ENCODE assay signal across 8 cellular contexts in the genomic region with DNA sequence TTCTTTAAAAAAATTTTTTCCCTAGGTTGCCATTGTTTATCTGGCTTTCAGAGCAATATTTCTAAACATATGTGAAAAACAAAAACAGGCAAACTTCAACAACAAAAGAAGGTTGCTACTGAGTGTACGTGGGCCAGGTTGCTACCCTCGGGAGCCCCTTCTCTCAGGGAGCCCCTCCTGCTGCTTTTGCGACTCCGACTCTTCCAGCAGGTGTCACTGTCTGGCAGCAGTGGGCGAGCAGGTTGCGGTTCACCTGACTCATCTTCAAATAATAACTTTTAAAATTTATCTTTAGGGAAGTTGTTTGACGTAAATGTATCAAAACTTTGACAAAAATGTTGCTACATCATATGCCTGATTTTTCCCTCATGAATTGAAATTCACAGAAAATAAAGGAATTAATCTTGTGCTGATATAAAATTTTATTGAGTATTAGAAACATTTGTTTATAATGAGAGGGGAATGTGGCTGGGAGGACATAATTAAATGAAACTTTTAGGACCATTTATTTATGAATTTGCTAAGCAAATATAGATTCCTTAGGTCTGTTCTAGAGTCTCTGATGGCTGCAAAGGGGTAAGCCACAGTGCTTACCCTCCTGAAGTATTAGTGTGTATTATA.
DNase-seq lines count a peak whose midpoint lies in the region; ATAC-seq and TF ChIP-seq lines count a peak whose summit lies in the region.

No MANE protein-coding gene starts in this region.

- H3K27me3 ChIP-seq in heart left ventricle (no peaks in the 10 kb centered on the region), neuronal stem cell (ENCODE audit: control insufficient read depth in 3 of 3, insufficient read depth in 3 of 3, low read depth in 1 of 3, low read length in 3 of 3) (no peaks in the 10 kb centered on the region)

- H3K4me1 Mint-ChIP-seq in endothelial cell (ENCODE audit: unreplicated experiment): peaks cover 8% of the 10 kb centered on the region
- H3K4me1 Mint-ChIP-seq in progenitor cell of endocrine pancreas (ENCODE audit: low read depth): peaks cover 3% of the 10 kb centered on the region

- H3K4ac ChIP-seq in neuronal stem cell (ENCODE audit: low read length): no peak overlapping the region

- DNase-seq in heart left ventricle (no peak), cardiac septum (ENCODE audit: low spot score) (no peak), SW480 (ENCODE audit: low spot score) (peak; percentile 9), endothelial cell (ENCODE audit: low spot score) (peak; percentile 56), progenitor cell of endocrine pancreas (ENCODE audit: low spot score, unreplicated experiment) (peak; percentile 43), neuronal stem cell (ENCODE audit: low spot score) (no peak)

- H2BK15ac ChIP-seq in neuronal stem cell (ENCODE audit: low read length): no peak overlapping the region

- H3K9ac ChIP-seq in neuronal stem cell (ENCODE audit: low read depth, low read length, poor library complexity): no peak overlapping the region

- peak in 8 of 12 donors; percentile 23 to 40 (median 31) for TF ChIP-seq CTCF in heart left ventricle (IDR thresholded peaks at IDR 0.05)
- TF ChIP-seq CTCF in endothelial cell (IDR thresholded peaks at IDR 0.05; ENCODE audit: unreplicated experiment): peak; percentile 66
- TF ChIP-seq CTCF in progenitor cell of endocrine pancreas (IDR thresholded peaks at IDR 0.05; ENCODE audit: unreplicated experiment): peak; percentile 88

- H3K9me3 Mint-ChIP-seq in endothelial cell (ENCODE audit: unreplicated experiment) (no peaks in the 10 kb centered on the region), progenitor cell of endocrine pancreas (ENCODE audit: low read depth) (peaks cover 5% of the 10 kb centered on the region)

- no peak overlapping the region for H3K27ac ChIP-seq in heart left ventricle
- no peak overlapping the region for H3K27ac ChIP-seq in neuronal stem cell (replicated peaks; ENCODE audit: low read length)

- no peak overlapping the region for H4K91ac ChIP-seq in neuronal stem cell (ENCODE audit: low read depth, low read length, poor library complexity)

- no peak overlapping the region for H2BK5ac ChIP-seq in neuronal stem cell (ENCODE audit: low read length)

- H4K8ac ChIP-seq in neuronal stem cell (ENCODE audit: low read depth, low read length): no peak overlapping the region

- H3K36me3 Mint-ChIP-seq in endothelial cell (ENCODE audit: low read depth, unreplicated experiment) (no peaks in the 10 kb centered on the region), progenitor cell of endocrine pancreas (ENCODE audit: insufficient read depth) (peaks cover 7% of the 10 kb centered on the region)

- H3K4me2 ChIP-seq in neuronal stem cell (ENCODE audit: insufficient read depth, low read length, poor library complexity, severe bottlenecking): no peak overlapping the region

- H3K36me3 ChIP-seq in heart left ventricle (peaks cover 0 to 28% (median 0%) of the 10 kb centered on the region in 9 donors), neuronal stem cell (replicated peaks in 1 of 2; ENCODE audit: control insufficient read depth in 2 of 2, insufficient read depth in 2 of 2, low read length in 2 of 2) (peaks cover 2% of the 10 kb centered on the region in 2 donors)

- ATAC-seq in heart left ventricle (no peak), HG03432 (IDR thresholded peaks at IDR 0.05; ENCODE audit: unreplicated experiment) (no peak), HG03139 (IDR thresholded peaks at IDR 0.05; ENCODE audit: unreplicated experiment) (no peak)

- no peak overlapping the region for H3K23ac ChIP-seq in neuronal stem cell (ENCODE audit: low read depth, low read length, poor library complexity)

- H3K79me1 ChIP-seq in neuronal stem cell (ENCODE audit: low read depth, low read length): no peaks in the 10 kb centered on the region

- H3K9me3 ChIP-seq in heart left ventricle (no peaks in the 10 kb centered on the region), neuronal stem cell (replicated peaks in 1 of 2; ENCODE audit: control insufficient read depth in 2 of 2, insufficient read depth in 1 of 2, low read depth in 1 of 2, low read length in 2 of 2) (no peaks in the 10 kb centered on the region)

- no peak overlapping the region for H2AFZ ChIP-seq in neuronal stem cell (ENCODE audit: low read length)

- TF ChIP-seq POLR2A in heart left ventricle (IDR thresholded peaks at IDR 0.05): no peak

- no peak overlapping the region for H3K18ac ChIP-seq in neuronal stem cell (ENCODE audit: low read length)

- H3K4me1 ChIP-seq in heart left ventricle (peaks cover 0 to 6% (median 0%) of the 10 kb centered on the region in 12 donors), neuronal stem cell (ENCODE audit: control insufficient read depth in 2 of 2, insufficient read depth in 1 of 2, low read depth in 1 of 2, low read length in 2 of 2) (peaks cover 0 to 7% of the 10 kb centered on the region in 2 donors)

- H3K27me3 Mint-ChIP-seq in endothelial cell (ENCODE audit: unreplicated experiment) (peaks cover 3% of the 10 kb centered on the region), progenitor cell of endocrine pancreas (no peaks in the 10 kb centered on the region)

- H3K4me3 Mint-ChIP-seq in endothelial cell (ENCODE audit: unreplicated experiment) (no peak overlapping the region), progenitor cell of endocrine pancreas (ENCODE audit: low read depth) (no peak overlapping the region)

- intact Hi-C loops in heart left ventricle (cut with DNase I): loop anchor here in 3 of 10 donors (10.0 kb wide), 1 partner anchor 454 kb away; no protein-coding TSS in a partner anchor
- intact Hi-C loops in cardiac septum (cut with DNase I): loop anchor here (10.0 kb wide), 1 partner anchor 454 kb away; no protein-coding TSS in a partner anchor

- H3K14ac ChIP-seq in neuronal stem cell (ENCODE audit: low read length): no peak overlapping the region

- WGBS in heart left ventricle, 4 donors: 66 to 73% (median 70%) methylated on average over 7 of the region's 7 CpGs
- no CpG with 5 or more reads among the region's 7 CpGs for WGBS in neuronal stem cell (ENCODE audit: extremely low coverage in 2 of 2, insufficient read length in 2 of 2, insufficient replicate concordance in 1 of 2), 2 donors

- H3K27ac Mint-ChIP-seq in endothelial cell (ENCODE audit: unreplicated experiment) (no peak overlapping the region), progenitor cell of endocrine pancreas (no peak overlapping the region)

- H2BK12ac ChIP-seq in neuronal stem cell (ENCODE audit: low read length): no peak overlapping the region

- H2AK5ac ChIP-seq in neuronal stem cell (ENCODE audit: low read depth, low read length): no peak overlapping the region

- H3K4me3 ChIP-seq in heart left ventricle (no peak overlapping the region), neuronal stem cell (ENCODE audit: low read length in 2 of 2) (no peak overlapping the region)

- no peak overlapping the region for H2BK120ac ChIP-seq in neuronal stem cell (ENCODE audit: low read depth, low read length)

Comparison
In these comparisons a context has a peak if more than half of its experiments do, and no peak if none do; other contexts are left out.
1. DNase-seq: peak in SW480 (single experiment), endothelial cell (single experiment) and progenitor cell of endocrine pancreas (single experiment); none in heart left ventricle (0 of 5), cardiac septum (single experiment) and neuronal stem cell (single experiment).
2. CTCF ChIP-seq: peak in every context shown above with its lines; median percentile 88 in progenitor cell of endocrine pancreas; 66 in endothelial cell; 31 in heart left ventricle.